ENCODE assay signal across 9 cellular contexts in the genomic region with DNA sequence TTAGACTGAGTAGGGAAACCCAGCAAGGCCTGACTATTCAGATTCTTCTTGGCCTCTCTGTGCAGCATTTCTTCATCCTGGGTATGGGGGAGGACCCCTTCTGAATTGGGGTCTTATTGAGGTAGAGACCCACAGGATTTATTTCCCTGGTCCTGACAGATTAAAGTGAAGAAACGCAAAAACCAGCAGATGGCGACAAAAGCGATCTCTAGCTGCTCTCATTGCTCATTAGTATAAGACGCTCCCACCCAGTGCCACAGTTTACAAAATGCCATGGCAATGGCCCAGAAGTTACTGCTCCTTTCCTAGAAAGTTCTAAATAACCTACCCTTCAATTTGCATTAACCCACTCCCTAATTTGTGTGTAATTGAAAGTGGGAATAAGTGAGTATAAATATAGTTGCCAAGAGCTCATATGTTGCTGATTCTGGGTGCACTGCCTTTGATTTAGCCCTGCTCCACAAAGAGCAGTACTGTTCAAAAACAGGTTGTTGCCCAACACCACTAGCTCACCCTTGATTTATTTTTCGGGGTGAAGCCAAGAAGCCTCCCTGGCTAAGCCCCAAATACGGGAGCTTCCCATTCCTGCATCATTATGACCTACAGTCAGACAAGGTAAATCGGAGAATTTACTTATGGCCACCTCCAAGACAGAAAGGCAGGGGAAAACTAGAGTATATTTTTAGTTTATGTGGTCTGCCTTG. TPM values are rescaled to one million over a fixed set of nuclear protein-coding genes. Genes with fewer than 3 reads are reported as not detected.
DNase-seq lines count a peak whose midpoint lies in the region; ATAC-seq, FAIRE-seq and TF ChIP-seq lines count a peak whose summit lies in the region.
"Had no signal": no experiment of that assay in that cellular context is flagged by ENCODE, and none has a peak within 500 bp of the region (broad histone marks: within the 10 kb centered on the region; RNA-seq: fewer than 3 reads in every experiment).

No MANE protein-coding gene starts in this region.

- H3K4me1 ChIP-seq in fibroblast of lung (ENCODE audit: control insufficient read depth, extremely low read depth, insufficient read depth, low read length) = no peaks in the 10 kb centered on the region

- no peak overlapping the region for H3K27ac ChIP-seq in fibroblast of lung (ENCODE audit: insufficient read depth, low read length)

- peak; percentile 39 to 57 for TF ChIP-seq CTCF in fibroblast of lung (conservative IDR thresholded peaks at IDR 0.05 in 1 of 2, IDR thresholded peaks at IDR 0.05 in 1 of 2; ENCODE audit: low read depth in 1 of 2, low read length in 2 of 2)

- no peak for ATAC-seq in HG03460 (IDR thresholded peaks at IDR 0.05; ENCODE audit: unreplicated experiment)
- no peak for ATAC-seq in GM21381 (IDR thresholded peaks at IDR 0.05; ENCODE audit: unreplicated experiment)

- H3K36me3 ChIP-seq in fibroblast of lung (ENCODE audit: control insufficient read depth, insufficient read depth, low read length) = no peaks in the 10 kb centered on the region

- DNase-seq in Ammon's horn (ENCODE audit: low spot score) (peak; percentile 69), GM12891 (ENCODE audit: insufficient read length, low spot score) (no peak), NCI-H2029 treated with DMSO at 0.1 percent for 48 hours (lab: John Stamatoyannopoulos, UW) (peak; percentile 26), fibroblast of lung (ENCODE audit: low read depth in 2 of 2) (peak; percentile 29 to 57), pons (ENCODE audit: low spot score) (peak; percentile 71)
- peak; percentile 62 for DNase-seq in activated CD8-positive, alpha-beta memory T cell treated with anti-CD3 and anti-CD28 coated beads for 24 hours

- H3K9ac ChIP-seq in fibroblast of lung (ENCODE audit: insufficient read depth, low read length) = no peak overlapping the region

- H3K4me2 ChIP-seq in fibroblast of lung (ENCODE audit: extremely low read depth, insufficient read depth, low read length) = no peak overlapping the region

- no peak overlapping the region for H3K4me3 ChIP-seq in fibroblast of lung (replicated peaks in 1 of 4; ENCODE audit: control extremely low read depth in 1 of 4, insufficient read depth in 1 of 4, low read depth in 3 of 4, low read length in 4 of 4)

- no peaks in the 10 kb centered on the region for H4K20me1 ChIP-seq in fibroblast of lung (ENCODE audit: control insufficient read depth, extremely low read depth, insufficient read depth, low read length)

- no peaks in the 10 kb centered on the region for H3K9me3 ChIP-seq in fibroblast of lung (ENCODE audit: control insufficient read depth, insufficient read depth, low read depth, low read length)

- peak; percentile 45 for FAIRE-seq in GM12891 (lab: Jason Lieb, UNC)
- FAIRE-seq: islet of Langerhans had no signal

- no peaks in the 10 kb centered on the region for H3K27me3 ChIP-seq in fibroblast of lung (ENCODE audit: control insufficient read depth, insufficient read depth, low read length)

- no peaks in the 10 kb centered on the region for H3K79me2 ChIP-seq in fibroblast of lung (ENCODE audit: control insufficient read depth, insufficient read depth, low read length)

- H2AFZ ChIP-seq in fibroblast of lung (ENCODE audit: low read length) = no peak overlapping the region

- TF ChIP-seq POLR2A in GM12891 (IDR thresholded peaks at IDR 0.05; ENCODE audit: low read depth, low read length) = no peak

TF ChIP-seq in GM12891, 5 proteins besides CTCF, POLR2A, EP300 and RAD21:
- no peak for TF ChIP-seq POLR2AphosphoS5 (IDR thresholded peaks at IDR 0.05; ENCODE audit: low read depth, low read length)
- TF ChIP-seq POU2F2 (IDR thresholded peaks at IDR 0.05; ENCODE audit: low read depth, low read length) = no peak
- no peak for TF ChIP-seq PAX5 (IDR thresholded peaks at IDR 0.05; ENCODE audit: insufficient read depth, low read length, severe bottlenecking)
- no peak for TF ChIP-seq TAF1 (IDR thresholded peaks at IDR 0.05; ENCODE audit: low read depth, low read length)
- TF ChIP-seq SPI1 (IDR thresholded peaks at IDR 0.05; ENCODE audit: low read depth, low read length) = no peak

RNA-seq across cellular contexts. Expression of gene BEX4, which starts 3.7 kb away (rescaled TPM):
- 30.9 TPM for polyA plus RNA-seq in GM12891 (2012; ENCODE audit: low read depth, missing spikeins)
- total RNA-seq in fibroblast of lung = 11.1 and 20.3 TPM in 2 replicates
- 12.4 and 15.5 TPM in 2 replicates for polyA plus RNA-seq in fibroblast of lung
- 10.3 and 15.2 TPM in 2 replicates for polyA plus RNA-seq in fibroblast of lung (2012)
- 0.48 and 0.71 TPM in 2 replicates for polyA minus RNA-seq in fibroblast of lung (ENCODE audit: low replicate concordance)

RNA-seq across cellular contexts. Expression of gene TCEAL8, which starts 43.8 kb away (rescaled TPM):
- 45.0 TPM for polyA plus RNA-seq in GM12891 (2012; ENCODE audit: low read depth, missing spikeins)
- total RNA-seq in fibroblast of lung = 100 and 127 TPM in 2 replicates
- 102 and 145 TPM in 2 replicates for polyA plus RNA-seq in fibroblast of lung
- polyA plus RNA-seq in fibroblast of lung (2012) = 74.2 and 112 TPM in 2 replicates
- 1.3 and 1.4 TPM in 2 replicates for polyA minus RNA-seq in fibroblast of lung (ENCODE audit: low replicate concordance)
